8 cellular contexts compared by ENCODE assay signal in genomic region chr4:16225681-16225995, GRCh38. TPM values are rescaled to one million over a fixed set of nuclear protein-coding genes. Genes with fewer than 3 reads are reported as not detected.
DNase-seq lines count a peak whose midpoint lies in the region; ATAC-seq, FAIRE-seq and TF ChIP-seq lines count a peak whose summit lies in the region.

No MANE protein-coding gene starts in this region.

- H3K4me3 ChIP-seq in NB4 (ENCODE audit: low read depth, low read length): peak overlapping the region; percentile 86
- H3K4me3 ChIP-seq in endothelial cell of umbilical vein (replicated peaks in 1 of 3; ENCODE audit: insufficient read depth in 1 of 3, low read depth in 1 of 3, low read length in 3 of 3): peak overlapping the region; percentile 92 to 99 (median 99)
- H3K4me3 ChIP-seq in pancreas: peak overlapping the region; percentile 40 to 93 (median 82)

- in situ Hi-C loops in GM13977 (cut with MboI; ENCODE audit: low pct_unique_long_range_greater_than_20kb, low sequenced_read_pairs, unreplicated experiment): no loop called here

- DNase-seq in DMS79 treated with DMSO at 0.1 percent for 48 hours (lab: John Stamatoyannopoulos, UW): peak; percentile 16
- DNase-seq in DMS79 (lab: John Stamatoyannopoulos, UW): no peak
- no peak for DNase-seq in NB4 (ENCODE audit: low read depth)
- DNase-seq in endothelial cell of umbilical vein (ENCODE audit: low read depth, low spot score): peak; percentile 55
- no peak for DNase-seq in pancreas
- DNase-seq in GM13977 (ENCODE audit: low spot score): no peak

- intact Hi-C loops in endothelial cell of umbilical vein (cut with micrococcal nuclease) (loop anchor here (10.0 kb wide), 1 partner anchor 571 kb away; the partner anchor contains the start of gene FBXL5), pancreas (cut with DNase I) (no loop called here)

- no peaks in the 10 kb centered on the region for H3K36me3 ChIP-seq in endothelial cell of umbilical vein (ENCODE audit: control insufficient read depth in 2 of 2, extremely low read depth in 1 of 2, insufficient read depth in 2 of 2, low read length in 2 of 2)
- H3K36me3 ChIP-seq in pancreas: no peaks in the 10 kb centered on the region

- 0% methylated on average over 9 of the region's 9 CpGs for WGBS in pancreas, 2 donors

- CTCF ChIA-PET in endothelial cell of umbilical vein (lab: Charles Lee): interaction anchor here (1.1 to 1.6 kb wide), 3 partner anchors 20 to 39 kb away, joined by 4 to 5 read pairs (median 4); no protein-coding TSS in a partner anchor

- ATAC-seq in pancreas (peak in 1 of 4 donors; percentile 3), HG02623 (IDR thresholded peaks at IDR 0.05; ENCODE audit: unreplicated experiment) (no peak), GM19452 (IDR thresholded peaks at IDR 0.05; ENCODE audit: unreplicated experiment) (no peak)

- BruUV-seq in endothelial cell of umbilical vein (replicated peaks; lab: Mats Ljungman, UMichigan): no TSS peak

- dilution Hi-C loops in endothelial cell of umbilical vein (cut with MboI; ENCODE audit: extremely low pct_ligation_motif_present, low sequenced_read_pairs): no loop called here

- peak overlapping the region; percentile 100 for H3K4me2 ChIP-seq in endothelial cell of umbilical vein (ENCODE audit: insufficient read depth, low read length)

- peaks cover 3% of the 10 kb centered on the region for H4K20me1 ChIP-seq in endothelial cell of umbilical vein (replicated peaks; ENCODE audit: control insufficient read depth, extremely low read depth, insufficient read depth, low read length)

- H3K9me3 ChIP-seq in endothelial cell of umbilical vein (replicated peaks; ENCODE audit: control insufficient read depth, insufficient read depth, low read length): no peaks in the 10 kb centered on the region
- no peaks in the 10 kb centered on the region for H3K9me3 ChIP-seq in pancreas

- peaks cover 15% of the 10 kb centered on the region for H3K4me1 ChIP-seq in endothelial cell of umbilical vein (ENCODE audit: control insufficient read depth, extremely low read depth, insufficient read depth, low read length)
- H3K4me1 ChIP-seq in pancreas: peaks cover 25 to 39% (median 35%) of the 10 kb centered on the region in 3 donors

- no peaks in the 10 kb centered on the region for H3K27me3 ChIP-seq in endothelial cell of umbilical vein (ENCODE audit: control insufficient read depth in 2 of 2, insufficient read depth in 2 of 2, low read length in 2 of 2)
- no peaks in the 10 kb centered on the region for H3K27me3 ChIP-seq in pancreas

- TF ChIP-seq POLR2A in NB4 (IDR thresholded peaks at IDR 0.05; ENCODE audit: extremely low read depth, insufficient read length) (no peak), endothelial cell of umbilical vein (IDR thresholded peaks at IDR 0.05; ENCODE audit: low read depth, low read length) (no peak)

- no peaks in the 10 kb centered on the region for H3K9me1 ChIP-seq in endothelial cell of umbilical vein (replicated peaks; ENCODE audit: control insufficient read depth, extremely low read depth, insufficient read depth, low read length)

- POLR2A ChIA-PET in endothelial cell of umbilical vein (lab: Charles Lee): no interaction called here

- no peak for FAIRE-seq in endothelial cell of umbilical vein (lab: Jason Lieb, UNC)
- FAIRE-seq in pancreas (lab: Jason Lieb, UNC): no peak

- TF ChIP-seq CTCF in NB4 (IDR thresholded peaks at IDR 0.05; ENCODE audit: low read depth, low read length): no peak
- no peak for TF ChIP-seq CTCF in endothelial cell of umbilical vein (IDR thresholded peaks at IDR 0.05; ENCODE audit: extremely low read depth in 1 of 2, insufficient read depth in 1 of 2, low read depth in 1 of 2, low read length in 2 of 2)
- no peak for TF ChIP-seq CTCF in pancreas (IDR thresholded peaks at IDR 0.05)
- no peak for TF ChIP-seq CTCF in GM13977 (IDR thresholded peaks at IDR 0.05; ENCODE audit: extremely low read depth, insufficient read depth, missing control alignments)

- peak overlapping the region; percentile 25 for H3K27ac ChIP-seq in endothelial cell of umbilical vein (ENCODE audit: insufficient read depth, low read depth, low read length)
- peak overlapping the region; percentile 62 to 97 (median 96) for H3K27ac ChIP-seq in pancreas

- peak overlapping the region; percentile 94 for H2AFZ ChIP-seq in endothelial cell of umbilical vein (ENCODE audit: low read depth, low read length)

- peak overlapping the region; percentile 88 for H3K9ac ChIP-seq in endothelial cell of umbilical vein (replicated peaks; ENCODE audit: extremely low read depth, insufficient read depth, low read length)

- H3K79me2 ChIP-seq in endothelial cell of umbilical vein (ENCODE audit: control insufficient read depth, insufficient read depth, low read length): peaks cover 28% of the 10 kb centered on the region

TF ChIP-seq in endothelial cell of umbilical vein, 7 proteins besides CTCF, POLR2A, EP300 and RAD21:
- no peak for TF ChIP-seq FOS (IDR thresholded peaks at IDR 0.05; ENCODE audit: borderline replicate concordance, insufficient read depth, low read length)
- no peak for TF ChIP-seq MYC (IDR thresholded peaks at IDR 0.05; ENCODE audit: low read depth, low read length)
- TF ChIP-seq MAX (IDR thresholded peaks at IDR 0.05; ENCODE audit: insufficient read depth, insufficient read length): no peak
- TF ChIP-seq POLR2AphosphoS5 (IDR thresholded peaks at IDR 0.05; ENCODE audit: insufficient read depth, low read depth, low read length): no peak
- no peak for TF ChIP-seq JUN (IDR thresholded peaks at IDR 0.05; ENCODE audit: borderline replicate concordance, insufficient read depth, insufficient read length, low read depth)

RNA-seq across cellular contexts. Expression of gene TAPT1, which starts 0.6 kb away (rescaled TPM):
- total RNA-seq in endothelial cell of umbilical vein (17.5 and 19.9 TPM in 2 replicates), pancreas (10 to 100 TPM; 13.8 to 27.7 (median 19.2) TPM)
- polyA plus RNA-seq in endothelial cell of umbilical vein (6.9 and 7.4 TPM in 2 replicates), pancreas (10 to 100 TPM in 1 of 2 donors, 1 to 10 TPM in 1; 7.3 to 21.3 TPM)
- polyA plus RNA-seq in endothelial cell of umbilical vein (2011; cell fraction: cytosol; rRNA removed): 6.3 and 7.6 TPM in 2 replicates
- polyA plus RNA-seq in endothelial cell of umbilical vein (2011; cell fraction: nucleus; rRNA removed): 25.5 and 25.8 TPM in 2 replicates
- polyA plus RNA-seq in endothelial cell of umbilical vein (2012): 8.6 and 10.2 TPM in 2 replicates
- 18.7 and 22.5 TPM in 2 replicates for polyA minus RNA-seq in endothelial cell of umbilical vein
- polyA minus RNA-seq in endothelial cell of umbilical vein (2011; cell fraction: cytosol; rRNA and poly(A)+ RNA removed): 8.2 TPM
- polyA minus RNA-seq in endothelial cell of umbilical vein (2011; cell fraction: nucleus; rRNA and poly(A)+ RNA removed): 38.3 and 47.6 TPM in 2 replicates

Comparison
In these comparisons a context has a peak if more than half of its experiments do, and no peak if none do; other contexts are left out.
1. DNase-seq: peak in DMS79 treated with DMSO at 0.1 percent for 48 hours (single experiment) and endothelial cell of umbilical vein (single experiment); none in DMS79 (single experiment), NB4 (single experiment), pancreas (0 of 6) and GM13977 (single experiment).
2. Peak in every context shown above with its lines, with median percentiles within 50 percentile points of each other: H3K4me3 ChIP-seq.